ENCODE assay signal across 15 cellular contexts in genomic region chr12:81295286-81295685, GRCh38.
DNase-seq lines count a peak whose midpoint lies in the region; ATAC-seq, FAIRE-seq and TF ChIP-seq lines count a peak whose summit lies in the region.
"Had no signal": no experiment of that assay in that cellular context is flagged by ENCODE, and none has a peak within 500 bp of the region (broad histone marks: within the 10 kb centered on the region; RNA-seq: fewer than 3 reads in every experiment).

No MANE protein-coding gene starts in this region.

- no peak for DNase-seq in SK-N-MC (ENCODE audit: low read depth, low spot score)
- peak; percentile 26 for DNase-seq in globus pallidus (ENCODE audit: low spot score)
- DNase-seq in putamen (ENCODE audit: low spot score), result peak; percentile 62
- DNase-seq in kidney, result no peak
- no peak for DNase-seq in medulla oblongata (ENCODE audit: extremely low spot score)
- DNase-seq in NCI-H1105 (lab: John Stamatoyannopoulos, UW), result no peak
- DNase-seq: Caco-2; CD8-positive, alpha-beta memory T cell; GF-D8; GM23248; IMR-90 had no signal

- FAIRE-seq in kidney (lab: Jason Lieb, UNC), result no peak
- FAIRE-seq: A549 had no signal

- peak overlapping the region; percentile 75 for H3K4me3 ChIP-seq in SK-N-MC
- no peak overlapping the region for H3K4me3 ChIP-seq in kidney (ENCODE audit: low read length in 2 of 2)
- H3K4me3 ChIP-seq: A549, BLaER1, GM23248 had no signal

- H3K4me1 ChIP-seq in kidney (ENCODE audit: control insufficient read depth in 1 of 2, insufficient read depth in 1 of 2, low read depth in 1 of 2, low read length in 2 of 2), result no peaks in the 10 kb centered on the region
- H3K4me1 ChIP-seq: A549, BLaER1, Caco-2 had no signal

- intact Hi-C loops in kidney (cut with DNase I), result no loop called here

- ATAC-seq in GM18907 (IDR thresholded peaks at IDR 0.05; ENCODE audit: unreplicated experiment), result no peak
- ATAC-seq: HCT116 had no signal

- H3K36me3 ChIP-seq in SK-N-MC (ENCODE audit: insufficient read depth, low read length) (peaks cover 6% of the 10 kb centered on the region; the same call in 1 of the 2 replicates), kidney (ENCODE audit: control insufficient read depth in 1 of 2, insufficient read depth in 2 of 2, low read length in 2 of 2) (no peaks in the 10 kb centered on the region)
- H3K36me3 ChIP-seq: BLaER1 had no signal

- no peak for TF ChIP-seq CTCF in kidney (IDR thresholded peaks at IDR 0.05; ENCODE audit: borderline replicate concordance, extremely low read depth, insufficient read depth)

- H3K27ac ChIP-seq in SK-N-MC (peak overlapping the region; percentile 99), kidney (ENCODE audit: low read depth in 2 of 2, low read length in 2 of 2) (no peak overlapping the region)
- H3K27ac ChIP-seq: A549, BLaER1, GM23248 had no signal

- peak overlapping the region; percentile 46 for H3K9ac ChIP-seq in SK-N-MC (ENCODE audit: insufficient read length)
- no peak overlapping the region for H3K9ac ChIP-seq in kidney (ENCODE audit: low read length in 2 of 2)
- H3K9ac ChIP-seq: BLaER1, GM23248 had no signal

- H3K9me3 ChIP-seq in SK-N-MC (ENCODE audit: low read depth, low read length) (no peaks in the 10 kb centered on the region; the same call in 1 of the 2 replicates), kidney (ENCODE audit: control insufficient read depth in 1 of 2, low read length in 2 of 2) (peaks cover 0 to 3% of the 10 kb centered on the region in 2 donors)
- H3K9me3 ChIP-seq: A549, BLaER1, Caco-2 had no signal

Comparison
In these comparisons a context has a peak if more than half of its experiments do, and no peak if none do; other contexts are left out.
1. DNase-seq: peak in globus pallidus (single experiment) and putamen (single experiment); none in SK-N-MC (single experiment), kidney (single experiment), medulla oblongata (single experiment) and NCI-H1105 (single experiment).